1 cellular context compared by ENCODE assay signal in genomic region chr3:15052335-15053242, GRCh38.
A peak's percentile ranks its signal among the peaks of the same experiment; 100 is the strongest.
TF ChIP-seq lines count a peak whose summit lies in the region.

No MANE protein-coding gene starts in this region.

TF ChIP-seq in K562, 482 proteins besides CTCF, POLR2A, EP300 and RAD21 (continued from another document and continues in another):
- TF ChIP-seq CLOCK (CRISPR knock-in tag; IDR thresholded peaks at IDR 0.05; ENCODE audit: borderline replicate concordance) (no peak), STAT5A (IDR thresholded peaks at IDR 0.05; ENCODE audit: borderline replicate concordance, low read length) (peak; percentile 97), ZNF239 (CRISPR knock-in tag; IDR thresholded peaks at IDR 0.05) (peak; percentile 77), MITF (IDR thresholded peaks at IDR 0.05) (peak; percentile 74), ZBTB9 (CRISPR knock-in tag; IDR thresholded peaks at IDR 0.05) (peak; percentile 89), ZNF311 (CRISPR knock-in tag; IDR thresholded peaks at IDR 0.05) (peak; percentile 65; the same call in 1 of the 2 replicates), CBFA2T2 (conservative IDR thresholded peaks at IDR 0.05) (peak; percentile 99), ATF6 (CRISPR knock-in tag; IDR thresholded peaks at IDR 0.05) (no peak; the same call in 1 of the 2 replicates), ZBTB11 (CRISPR knock-in tag; IDR thresholded peaks at IDR 0.05) (peak in 1 of 3 experiments; percentile 75; a peak in 2 of 6 replicates), ZNF639 (CRISPR knock-in tag; conservative IDR thresholded peaks at IDR 0.05 in 1 of 2, IDR thresholded peaks at IDR 0.05 in 1 of 2) (peak in 1 of 2 experiments; percentile 88; a peak in 2 of 4 replicates), RAD51 (IDR thresholded peaks at IDR 0.05; ENCODE audit: borderline replicate concordance, low read depth) (no peak; the same call in 1 of the 2 replicates), MGA (IDR thresholded peaks at IDR 0.05) (no peak), CBX1 (IDR thresholded peaks at IDR 0.05; ENCODE audit: low read depth) (0 out of 2 replicates have a peak, but pooled peaks have one; percentile 69), HES1 (IDR thresholded peaks at IDR 0.05; ENCODE audit: low read depth) (peak; percentile 96), VEZF1 (CRISPR knock-in tag; IDR thresholded peaks at IDR 0.05) (peak; percentile 79), SP1 (CRISPR knock-in tag; IDR thresholded peaks at IDR 0.05) (peak; percentile 88)
